ENCODE assay signal across 34 cellular contexts in the genomic region with DNA sequence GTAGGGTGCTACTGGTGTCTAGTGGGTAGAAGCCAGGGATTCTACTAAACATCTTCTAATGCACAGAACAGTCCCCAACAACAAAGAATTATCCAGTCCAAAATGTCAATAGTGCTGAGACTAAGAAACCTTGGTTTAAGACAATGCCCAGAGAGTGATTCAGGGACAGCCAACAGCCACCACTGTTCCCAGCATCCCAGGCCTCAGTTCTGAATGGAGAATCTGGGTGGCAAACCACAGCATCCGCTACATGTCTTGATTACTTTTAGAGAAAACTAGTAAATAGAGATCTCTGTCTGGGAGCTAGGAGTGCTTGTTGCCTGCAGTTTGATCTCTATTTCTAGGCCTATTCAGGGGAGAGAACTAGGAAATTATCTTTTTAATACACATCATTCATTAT. TPM values are rescaled to one million over a fixed set of nuclear protein-coding genes. Genes with fewer than 3 reads are reported as not detected.
"Had no signal": no experiment of that assay in that cellular context is flagged by ENCODE, and none has a peak within 500 bp of the region (broad histone marks: within the 10 kb centered on the region; RNA-seq: fewer than 3 reads in every experiment).

No MANE protein-coding gene starts in this region.

- H3K27me3 Mint-ChIP-seq: activated B cell treated with CpG ODN at 0.5 μM for 24 hours; activated CD8-positive, alpha-beta memory T cell treated with anti-CD3 and anti-CD28 coated beads, Interleukin-2, amount 10 ng/mL, durations not matched to agents 7 days and 5 days; activated naive CD8-positive, alpha-beta T cell treated with anti-CD3 and anti-CD28 coated beads for 36 hours; activated T-cell treated with anti-CD3 and anti-CD28 coated beads, Interleukin-2, amount 50 U/mL, for 24 hours had no signal

- H3K9me3 Mint-ChIP-seq: activated B cell treated with CpG ODN at 0.5 μM for 24 hours; activated CD4-positive, alpha-beta memory T cell treated with anti-CD3 and anti-CD28 coated beads, Interleukin-2, amount 10 ng/mL, durations not matched to agents 7 days and 5 days; activated CD4-positive, alpha-beta T cell treated with anti-CD3 and anti-CD28 coated beads, Interleukin-2, amount 10 ng/mL, durations not matched to agents 24 days and 14 days; activated naive CD4-positive, alpha-beta T cell treated with anti-CD3 and anti-CD28 coated beads for 36 hours; activated naive CD4-positive, alpha-beta T cell treated with anti-CD3 and anti-CD28 coated beads, Interleukin-2, amount 50 U/mL, for 72 hours; activated naive CD8-positive, alpha-beta T cell treated with anti-CD3 and anti-CD28 coated beads for 36 hours; activated T-cell treated with anti-CD3 and anti-CD28 coated beads, Interleukin-2, amount 50 U/mL, for 24 hours; T-helper 1 cell treated with Interleukin-12 subunit alpha and Interleukin-12 subunit beta and Interleukin-4 antibody, amounts not matched to agents 30 μg/mL and 1 μg/mL, for 36 hours; T-helper 2 cell treated with Interferon-gamma antibody and Interleukin-4, amounts not matched to agents 5 μg/mL and 100 μg/mL, for 36 hours had no signal

- H3K4me3 Mint-ChIP-seq: activated B cell treated with CpG ODN at 0.5 μM for 24 hours; activated CD4-positive, alpha-beta memory T cell treated with anti-CD3 and anti-CD28 coated beads, Interleukin-2, amount 10 ng/mL, durations not matched to agents 7 days and 5 days; activated CD4-positive, alpha-beta T cell treated with anti-CD3 and anti-CD28 coated beads, Interleukin-2, amount 10 ng/mL, durations not matched to agents 24 days and 14 days; activated CD8-positive, alpha-beta memory T cell treated with anti-CD3 and anti-CD28 coated beads, Interleukin-2, amount 10 ng/mL, durations not matched to agents 7 days and 5 days; activated CD8-positive, alpha-beta T cell treated with anti-CD3 and anti-CD28 coated beads, Interleukin-2, amount 10 ng/mL, durations not matched to agents 7 days and 5 days; activated naive CD4-positive, alpha-beta T cell treated with anti-CD3 and anti-CD28 coated beads for 36 hours; activated naive CD8-positive, alpha-beta T cell treated with anti-CD3 and anti-CD28 coated beads for 36 hours; activated T-cell treated with anti-CD3 and anti-CD28 coated beads, Interleukin-2, amount 50 U/mL, for 24 hours; T-helper 1 cell treated with Interleukin-12 subunit alpha and Interleukin-12 subunit beta and Interleukin-4 antibody, amounts not matched to agents 30 μg/mL and 1 μg/mL, for 36 hours; T-helper 2 cell treated with Interferon-gamma antibody and Interleukin-4, amounts not matched to agents 5 μg/mL and 100 μg/mL, for 36 hours had no signal

- H3K36me3 ChIP-seq: adrenal gland, brain microvascular endothelial cell, breast epithelium had no signal

- H3K27ac ChIP-seq: adrenal gland, body of pancreas, brain microvascular endothelial cell, breast epithelium, VCaP had no signal

- ATAC-seq: activated CD8-positive, alpha-beta memory T cell treated with anti-CD3 and anti-CD28 coated beads, Interleukin-2, amount 10 ng/mL, durations not matched to agents 7 days and 5 days; activated CD8-positive, alpha-beta T cell treated with anti-CD3 and anti-CD28 coated beads, Interleukin-2, amount 10 ng/mL, durations not matched to agents 7 days and 5 days; activated naive CD4-positive, alpha-beta T cell treated with anti-CD3 and anti-CD28 coated beads, Interleukin-2, amount 50 U/mL, for 72 hours; body of pancreas had no signal

- H3K4me3 ChIP-seq: adrenal gland, body of pancreas, breast epithelium had no signal

- H3K27me3 ChIP-seq: adrenal gland, body of pancreas, brain microvascular endothelial cell, breast epithelium had no signal

- H3K9me3 ChIP-seq: adrenal gland, body of pancreas, breast epithelium had no signal

- FAIRE-seq: astrocyte, TTC549 had no signal

- H3K4me1 ChIP-seq: adrenal gland, body of pancreas, breast epithelium had no signal

- H3K36me3 Mint-ChIP-seq: activated CD8-positive, alpha-beta memory T cell treated with anti-CD3 and anti-CD28 coated beads, Interleukin-2, amount 10 ng/mL, durations not matched to agents 7 days and 5 days; activated naive CD4-positive, alpha-beta T cell treated with anti-CD3 and anti-CD28 coated beads, Interleukin-2, amount 50 U/mL, for 72 hours; activated naive CD8-positive, alpha-beta T cell treated with anti-CD3 and anti-CD28 coated beads for 36 hours had no signal

- H3K27ac Mint-ChIP-seq: activated B cell treated with CpG ODN at 0.5 μM for 24 hours; activated CD4-positive, alpha-beta memory T cell treated with anti-CD3 and anti-CD28 coated beads, Interleukin-2, amount 10 ng/mL, durations not matched to agents 7 days and 5 days; activated CD4-positive, alpha-beta T cell treated with anti-CD3 and anti-CD28 coated beads, Interleukin-2, amount 10 ng/mL, durations not matched to agents 24 days and 14 days; activated CD8-positive, alpha-beta memory T cell treated with anti-CD3 and anti-CD28 coated beads, Interleukin-2, amount 10 ng/mL, durations not matched to agents 7 days and 5 days; activated CD8-positive, alpha-beta T cell treated with anti-CD3 and anti-CD28 coated beads, Interleukin-2, amount 10 ng/mL, durations not matched to agents 7 days and 5 days; activated naive CD4-positive, alpha-beta T cell treated with anti-CD3 and anti-CD28 coated beads for 36 hours; activated naive CD4-positive, alpha-beta T cell treated with anti-CD3 and anti-CD28 coated beads, Interleukin-2, amount 50 U/mL, for 72 hours; activated naive CD8-positive, alpha-beta T cell treated with anti-CD3 and anti-CD28 coated beads for 36 hours; activated T-cell treated with anti-CD3 and anti-CD28 coated beads, Interleukin-2, amount 50 U/mL, for 24 hours; T-helper 1 cell treated with Interleukin-12 subunit alpha and Interleukin-12 subunit beta and Interleukin-4 antibody, amounts not matched to agents 30 μg/mL and 1 μg/mL, for 36 hours; T-helper 2 cell treated with Interferon-gamma antibody and Interleukin-4, amounts not matched to agents 5 μg/mL and 100 μg/mL, for 36 hours had no signal

- H3K4me1 Mint-ChIP-seq: activated CD4-positive, alpha-beta memory T cell treated with anti-CD3 and anti-CD28 coated beads, Interleukin-2, amount 10 ng/mL, durations not matched to agents 7 days and 5 days had no signal

- DNase-seq: activated B cell treated with CpG ODN at 0.5 μM for 24 hours; activated CD4-positive, alpha-beta memory T cell treated with anti-CD3 and anti-CD28 coated beads, Interleukin-2, amount 10 ng/mL, durations not matched to agents 7 days and 5 days; activated CD4-positive, alpha-beta T cell treated with anti-CD3 and anti-CD28 coated beads for 4 hours; activated CD4-positive, alpha-beta T cell treated with anti-CD3 and anti-CD28 coated beads, Interleukin-2, amount 10 ng/mL, durations not matched to agents 24 days and 14 days; activated CD4-positive, alpha-beta T cell treated with anti-CD3 and anti-CD28 coated beads, Interleukin-2, amount 50 U/mL, for 48 hours; activated CD4-positive, CD25-positive, alpha-beta regulatory T cell treated with anti-CD3 and anti-CD28 coated beads, Interleukin-2, amount 50 U/mL, for 72 hours; activated CD8-positive, alpha-beta memory T cell treated with anti-CD3 and anti-CD28 coated beads for 24 hours; activated CD8-positive, alpha-beta memory T cell treated with anti-CD3 and anti-CD28 coated beads, Interleukin-2, amount 10 ng/mL, durations not matched to agents 7 days and 5 days; activated CD8-positive, alpha-beta memory T cell treated with anti-CD3 and anti-CD28 coated beads, Interleukin-2, amount 50 U/mL, for 48 hours; activated CD8-positive, alpha-beta T cell treated with anti-CD3 and anti-CD28 coated beads, Interleukin-2, amount 10 ng/mL, durations not matched to agents 7 days and 5 days; activated effector memory CD4-positive, alpha-beta T cell treated with anti-CD3 and anti-CD28 coated beads, Interleukin-2, amount 50 U/mL, for 16 hours; activated gamma-delta T cell treated with Interleukin-2 at 50 U/mL for 16 hours; activated naive CD4-positive, alpha-beta T cell; activated naive CD4-positive, alpha-beta T cell treated with anti-CD3 and anti-CD28 coated beads for 36 hours; activated naive CD4-positive, alpha-beta T cell treated with anti-CD3 and anti-CD28 coated beads, Interleukin-2, amount 50 U/mL, for 16 hours; activated naive CD8-positive, alpha-beta T cell treated with anti-CD3 and anti-CD28 coated beads for 36 hours; activated T-cell treated with anti-CD3 and anti-CD28 coated beads, Interleukin-2, amount 50 U/mL, for 24 hours; activated T-cell treated with anti-CD3 and anti-CD28 coated beads, Interleukin-2, amount 50 U/mL, for 48 hours; adrenal gland; amniotic stem cell; aorta; body of pancreas; brain microvascular endothelial cell; central memory CD4-positive, alpha-beta T cell; T-helper 1 cell; T-helper 2 cell; T-helper 9 cell had no signal

RNA-seq across cellular contexts. Expression of a gene that starts 40.8 kb away (rescaled TPM):
- total RNA-seq: activated B cell treated with CpG ODN at 0.5 μM for 24 hours had no signal
